ENCODE assay signal across 1 cellular context in the genomic region with DNA sequence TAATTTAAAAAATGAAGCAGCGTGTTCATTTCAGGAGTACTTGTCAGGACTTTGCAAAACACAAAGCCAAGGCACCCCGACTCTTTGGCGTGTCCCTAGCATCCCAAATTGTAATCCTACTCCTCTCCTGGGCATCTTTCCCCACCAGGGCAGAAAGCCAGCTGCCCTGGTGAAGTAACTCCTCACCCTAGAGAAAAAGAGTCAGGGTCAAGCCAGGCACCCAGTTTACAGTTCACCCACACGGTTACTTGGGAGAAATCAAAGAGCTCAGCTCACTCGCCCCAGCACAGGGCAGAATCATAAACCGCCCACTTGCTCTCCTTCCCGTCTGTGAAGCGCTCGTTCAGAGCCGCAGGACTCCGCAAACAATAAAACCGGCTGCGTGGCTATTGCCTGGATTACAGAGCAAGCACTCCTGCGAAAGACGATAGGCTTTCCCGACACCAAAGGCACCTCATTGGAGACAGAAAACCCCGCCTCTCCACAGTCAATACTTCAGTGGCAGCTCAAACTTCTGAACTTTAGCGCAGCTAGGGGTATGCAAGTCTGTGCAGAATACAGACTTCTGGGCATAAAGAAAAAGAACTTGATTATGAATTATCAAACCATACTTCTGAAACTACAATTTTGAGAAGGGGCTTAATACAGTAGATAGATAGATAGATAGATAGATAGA.
TF ChIP-seq lines count a peak whose summit lies in the region.

No MANE protein-coding gene starts in this region.

TF ChIP-seq in HepG2, 621 proteins besides CTCF, POLR2A, EP300 and RAD21 (continued from another document and continues in another):
- TF ChIP-seq ZNF775 (CRISPR knock-in tag; IDR thresholded peaks at IDR 0.05; ENCODE audit: borderline replicate concordance) (0 out of 2 replicates have a peak, but pooled peaks have one; percentile 73), SNAPC2 (CRISPR knock-in tag; IDR thresholded peaks at IDR 0.05) (peak; percentile 83; the same call in 1 of the 2 replicates), RCOR2 (CRISPR knock-in tag; IDR thresholded peaks at IDR 0.05) (peak; percentile 41; the same call in 1 of the 2 replicates), ZNF670 (CRISPR knock-in tag; IDR thresholded peaks at IDR 0.05; ENCODE audit: borderline replicate concordance) (peak; percentile 87; the same call in 1 of the 2 replicates), PHF21A (CRISPR knock-in tag; IDR thresholded peaks at IDR 0.05) (peak; percentile 98), TSC22D2 (CRISPR knock-in tag; IDR thresholded peaks at IDR 0.05; ENCODE audit: borderline replicate concordance) (0 out of 2 replicates have a peak, but pooled peaks have one; percentile 47), THYN1 (CRISPR knock-in tag; IDR thresholded peaks at IDR 0.05; ENCODE audit: borderline replicate concordance, low read depth) (no peak), ELF1 (CRISPR knock-in tag; IDR thresholded peaks at IDR 0.05) (peak; percentile 61), SP1 (IDR thresholded peaks at IDR 0.05) (no peak), SP1 (CRISPR knock-in tag; IDR thresholded peaks at IDR 0.05) (peak; percentile 44; the same call in 1 of the 2 replicates), KDM6A (CRISPR knock-in tag; IDR thresholded peaks at IDR 0.05; ENCODE audit: low read depth) (no peak), HMG20B (CRISPR knock-in tag; conservative IDR thresholded peaks at IDR 0.05) (no peak), EHMT2 (IDR thresholded peaks at IDR 0.05; ENCODE audit: borderline replicate concordance, low read depth, low read length) (no peak), ZKSCAN1 (IDR thresholded peaks at IDR 0.05; ENCODE audit: low read length) (no peak), ZNF607 (CRISPR knock-in tag; IDR thresholded peaks at IDR 0.05; ENCODE audit: borderline replicate concordance) (no peak; the same call in 1 of the 2 replicates), ZBTB42 (CRISPR knock-in tag; IDR thresholded peaks at IDR 0.05) (no peak), NFYB (CRISPR knock-in tag; IDR thresholded peaks at IDR 0.05) (peak; percentile 90), THRA (CRISPR knock-in tag; IDR thresholded peaks at IDR 0.05; ENCODE audit: borderline replicate concordance) (peak; percentile 69), ZNF629 (CRISPR knock-in tag; conservative IDR thresholded peaks at IDR 0.05) (0 out of 2 replicates have a peak, but pooled peaks have one; percentile 17), MATR3 (CRISPR knock-in tag; IDR thresholded peaks at IDR 0.05) (no peak), LCORL (IDR thresholded peaks at IDR 0.05) (no peak), LCORL (CRISPR knock-in tag; IDR thresholded peaks at IDR 0.05) (no peak; the same call in 1 of the 2 replicates), NRL (CRISPR knock-in tag; IDR thresholded peaks at IDR 0.05; ENCODE audit: borderline replicate concordance) (no peak), ZNF784 (CRISPR knock-in tag; IDR thresholded peaks at IDR 0.05; ENCODE audit: borderline replicate concordance) (no peak), ZNF703 (CRISPR knock-in tag; IDR thresholded peaks at IDR 0.05; ENCODE audit: borderline replicate concordance) (no peak), RARG (CRISPR knock-in tag; IDR thresholded peaks at IDR 0.05; ENCODE audit: low read depth) (no peak), MYC (CRISPR knock-in tag; IDR thresholded peaks at IDR 0.05; ENCODE audit: borderline replicate concordance) (peak; percentile 47; the same call in 1 of the 2 replicates), KLF13 (CRISPR knock-in tag; IDR thresholded peaks at IDR 0.05) (no peak), PAF1 (CRISPR knock-in tag; IDR thresholded peaks at IDR 0.05) (no peak), CREB1 (IDR thresholded peaks at IDR 0.05) (peak; percentile 41; the same call in 1 of the 2 replicates), CREB1 (CRISPR knock-in tag; IDR thresholded peaks at IDR 0.05) (peak; percentile 78), PPARG (CRISPR knock-in tag; conservative IDR thresholded peaks at IDR 0.05) (no peak; the same call in none of the 2 replicates), MLLT10 (CRISPR knock-in tag; IDR thresholded peaks at IDR 0.05) (0 out of 2 replicates have a peak, but pooled peaks have one; percentile 41), IKZF1 (IDR thresholded peaks at IDR 0.05) (no peak), ZNF790 (CRISPR knock-in tag; IDR thresholded peaks at IDR 0.05; ENCODE audit: borderline replicate concordance) (no peak), CBX1 (IDR thresholded peaks at IDR 0.05; ENCODE audit: low read depth) (peak; percentile 66), RBM39 (IDR thresholded peaks at IDR 0.05; ENCODE audit: low read depth, low read length, poor library complexity, severe bottlenecking) (no peak), MXD4 (CRISPR knock-in tag; IDR thresholded peaks at IDR 0.05) (peak; percentile 73), MYNN (CRISPR knock-in tag; IDR thresholded peaks at IDR 0.05; ENCODE audit: low read depth) (no peak), ZFP41 (CRISPR knock-in tag; IDR thresholded peaks at IDR 0.05; ENCODE audit: borderline replicate concordance) (no peak), ZFP90 (CRISPR knock-in tag; IDR thresholded peaks at IDR 0.05; ENCODE audit: borderline replicate concordance) (peak; percentile 32; the same call in 1 of the 2 replicates)
- TF ChIP-seq, protein P1, sequence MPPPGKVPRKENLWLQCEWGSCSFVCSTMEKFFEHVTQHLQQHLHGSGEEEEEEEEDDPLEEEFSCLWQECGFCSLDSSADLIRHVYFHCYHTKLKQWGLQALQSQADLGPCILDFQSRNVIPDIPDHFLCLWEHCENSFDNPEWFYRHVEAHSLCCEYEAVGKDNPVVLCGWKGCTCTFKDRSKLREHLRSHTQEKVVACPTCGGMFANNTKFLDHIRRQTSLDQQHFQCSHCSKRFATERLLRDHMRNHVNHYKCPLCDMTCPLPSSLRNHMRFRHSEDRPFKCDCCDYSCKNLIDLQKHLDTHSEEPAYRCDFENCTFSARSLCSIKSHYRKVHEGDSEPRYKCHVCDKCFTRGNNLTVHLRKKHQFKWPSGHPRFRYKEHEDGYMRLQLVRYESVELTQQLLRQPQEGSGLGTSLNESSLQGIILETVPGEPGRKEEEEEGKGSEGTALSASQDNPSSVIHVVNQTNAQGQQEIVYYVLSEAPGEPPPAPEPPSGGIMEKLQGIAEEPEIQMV (CRISPR knock-in tag; IDR thresholded peaks at IDR 0.05; ENCODE audit: low read depth): 0 out of 2 replicates have a peak, but pooled peaks have one; percentile 23
- TF ChIP-seq, protein P2, sequence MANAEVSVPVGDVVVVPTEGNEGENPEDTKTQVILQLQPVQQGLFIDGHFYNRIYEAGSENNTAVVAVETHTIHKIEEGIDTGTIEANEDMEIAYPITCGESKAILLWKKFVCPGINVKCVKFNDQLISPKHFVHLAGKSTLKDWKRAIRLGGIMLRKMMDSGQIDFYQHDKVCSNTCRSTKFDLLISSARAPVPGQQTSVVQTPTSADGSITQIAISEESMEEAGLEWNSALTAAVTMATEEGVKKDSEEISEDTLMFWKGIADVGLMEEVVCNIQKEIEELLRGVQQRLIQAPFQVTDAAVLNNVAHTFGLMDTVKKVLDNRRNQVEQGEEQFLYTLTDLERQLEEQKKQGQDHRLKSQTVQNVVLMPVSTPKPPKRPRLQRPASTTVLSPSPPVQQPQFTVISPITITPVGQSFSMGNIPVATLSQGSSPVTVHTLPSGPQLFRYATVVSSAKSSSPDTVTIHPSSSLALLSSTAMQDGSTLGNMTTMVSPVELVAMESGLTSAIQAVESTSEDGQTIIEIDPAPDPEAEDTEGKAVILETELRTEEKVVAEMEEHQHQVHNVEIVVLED (CRISPR knock-in tag; IDR thresholded peaks at IDR 0.05; ENCODE audit: borderline replicate concordance): peak; percentile 59; the same call in 1 of the 2 replicates
- TF ChIP-seq, protein P3, sequence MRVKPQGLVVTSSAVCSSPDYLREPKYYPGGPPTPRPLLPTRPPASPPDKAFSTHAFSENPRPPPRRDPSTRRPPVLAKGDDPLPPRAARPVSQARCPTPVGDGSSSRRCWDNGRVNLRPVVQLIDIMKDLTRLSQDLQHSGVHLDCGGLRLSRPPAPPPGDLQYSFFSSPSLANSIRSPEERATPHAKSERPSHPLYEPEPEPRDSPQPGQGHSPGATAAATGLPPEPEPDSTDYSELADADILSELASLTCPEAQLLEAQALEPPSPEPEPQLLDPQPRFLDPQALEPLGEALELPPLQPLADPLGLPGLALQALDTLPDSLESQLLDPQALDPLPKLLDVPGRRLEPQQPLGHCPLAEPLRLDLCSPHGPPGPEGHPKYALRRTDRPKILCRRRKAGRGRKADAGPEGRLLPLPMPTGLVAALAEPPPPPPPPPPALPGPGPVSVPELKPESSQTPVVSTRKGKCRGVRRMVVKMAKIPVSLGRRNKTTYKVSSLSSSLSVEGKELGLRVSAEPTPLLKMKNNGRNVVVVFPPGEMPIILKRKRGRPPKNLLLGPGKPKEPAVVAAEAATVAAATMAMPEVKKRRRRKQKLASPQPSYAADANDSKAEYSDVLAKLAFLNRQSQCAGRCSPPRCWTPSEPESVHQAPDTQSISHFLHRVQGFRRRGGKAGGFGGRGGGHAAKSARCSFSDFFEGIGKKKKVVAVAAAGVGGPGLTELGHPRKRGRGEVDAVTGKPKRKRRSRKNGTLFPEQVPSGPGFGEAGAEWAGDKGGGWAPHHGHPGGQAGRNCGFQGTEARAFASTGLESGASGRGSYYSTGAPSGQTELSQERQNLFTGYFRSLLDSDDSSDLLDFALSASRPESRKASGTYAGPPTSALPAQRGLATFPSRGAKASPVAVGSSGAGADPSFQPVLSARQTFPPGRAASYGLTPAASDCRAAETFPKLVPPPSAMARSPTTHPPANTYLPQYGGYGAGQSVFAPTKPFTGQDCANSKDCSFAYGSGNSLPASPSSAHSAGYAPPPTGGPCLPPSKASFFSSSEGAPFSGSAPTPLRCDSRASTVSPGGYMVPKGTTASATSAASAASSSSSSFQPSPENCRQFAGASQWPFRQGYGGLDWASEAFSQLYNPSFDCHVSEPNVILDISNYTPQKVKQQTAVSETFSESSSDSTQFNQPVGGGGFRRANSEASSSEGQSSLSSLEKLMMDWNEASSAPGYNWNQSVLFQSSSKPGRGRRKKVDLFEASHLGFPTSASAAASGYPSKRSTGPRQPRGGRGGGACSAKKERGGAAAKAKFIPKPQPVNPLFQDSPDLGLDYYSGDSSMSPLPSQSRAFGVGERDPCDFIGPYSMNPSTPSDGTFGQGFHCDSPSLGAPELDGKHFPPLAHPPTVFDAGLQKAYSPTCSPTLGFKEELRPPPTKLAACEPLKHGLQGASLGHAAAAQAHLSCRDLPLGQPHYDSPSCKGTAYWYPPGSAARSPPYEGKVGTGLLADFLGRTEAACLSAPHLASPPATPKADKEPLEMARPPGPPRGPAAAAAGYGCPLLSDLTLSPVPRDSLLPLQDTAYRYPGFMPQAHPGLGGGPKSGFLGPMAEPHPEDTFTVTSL (CRISPR knock-in tag; IDR thresholded peaks at IDR 0.05; ENCODE audit: borderline replicate concordance): peak; percentile 85
- TF ChIP-seq, protein P4, sequence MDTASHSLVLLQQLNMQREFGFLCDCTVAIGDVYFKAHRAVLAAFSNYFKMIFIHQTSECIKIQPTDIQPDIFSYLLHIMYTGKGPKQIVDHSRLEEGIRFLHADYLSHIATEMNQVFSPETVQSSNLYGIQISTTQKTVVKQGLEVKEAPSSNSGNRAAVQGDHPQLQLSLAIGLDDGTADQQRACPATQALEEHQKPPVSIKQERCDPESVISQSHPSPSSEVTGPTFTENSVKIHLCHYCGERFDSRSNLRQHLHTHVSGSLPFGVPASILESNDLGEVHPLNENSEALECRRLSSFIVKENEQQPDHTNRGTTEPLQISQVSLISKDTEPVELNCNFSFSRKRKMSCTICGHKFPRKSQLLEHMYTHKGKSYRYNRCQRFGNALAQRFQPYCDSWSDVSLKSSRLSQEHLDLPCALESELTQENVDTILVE (CRISPR knock-in tag; IDR thresholded peaks at IDR 0.05): no peak; the same call in none of the 2 replicates
- TF ChIP-seq, protein P5, sequence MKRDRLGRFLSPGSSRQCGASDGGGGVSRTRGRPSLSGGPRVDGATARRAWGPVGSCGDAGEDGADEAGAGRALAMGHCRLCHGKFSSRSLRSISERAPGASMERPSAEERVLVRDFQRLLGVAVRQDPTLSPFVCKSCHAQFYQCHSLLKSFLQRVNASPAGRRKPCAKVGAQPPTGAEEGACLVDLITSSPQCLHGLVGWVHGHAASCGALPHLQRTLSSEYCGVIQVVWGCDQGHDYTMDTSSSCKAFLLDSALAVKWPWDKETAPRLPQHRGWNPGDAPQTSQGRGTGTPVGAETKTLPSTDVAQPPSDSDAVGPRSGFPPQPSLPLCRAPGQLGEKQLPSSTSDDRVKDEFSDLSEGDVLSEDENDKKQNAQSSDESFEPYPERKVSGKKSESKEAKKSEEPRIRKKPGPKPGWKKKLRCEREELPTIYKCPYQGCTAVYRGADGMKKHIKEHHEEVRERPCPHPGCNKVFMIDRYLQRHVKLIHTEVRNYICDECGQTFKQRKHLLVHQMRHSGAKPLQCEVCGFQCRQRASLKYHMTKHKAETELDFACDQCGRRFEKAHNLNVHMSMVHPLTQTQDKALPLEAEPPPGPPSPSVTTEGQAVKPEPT (CRISPR knock-in tag; IDR thresholded peaks at IDR 0.05; ENCODE audit: low read depth): peak; percentile 37; the same call in 1 of the 2 replicates
- TF ChIP-seq, protein P6, sequence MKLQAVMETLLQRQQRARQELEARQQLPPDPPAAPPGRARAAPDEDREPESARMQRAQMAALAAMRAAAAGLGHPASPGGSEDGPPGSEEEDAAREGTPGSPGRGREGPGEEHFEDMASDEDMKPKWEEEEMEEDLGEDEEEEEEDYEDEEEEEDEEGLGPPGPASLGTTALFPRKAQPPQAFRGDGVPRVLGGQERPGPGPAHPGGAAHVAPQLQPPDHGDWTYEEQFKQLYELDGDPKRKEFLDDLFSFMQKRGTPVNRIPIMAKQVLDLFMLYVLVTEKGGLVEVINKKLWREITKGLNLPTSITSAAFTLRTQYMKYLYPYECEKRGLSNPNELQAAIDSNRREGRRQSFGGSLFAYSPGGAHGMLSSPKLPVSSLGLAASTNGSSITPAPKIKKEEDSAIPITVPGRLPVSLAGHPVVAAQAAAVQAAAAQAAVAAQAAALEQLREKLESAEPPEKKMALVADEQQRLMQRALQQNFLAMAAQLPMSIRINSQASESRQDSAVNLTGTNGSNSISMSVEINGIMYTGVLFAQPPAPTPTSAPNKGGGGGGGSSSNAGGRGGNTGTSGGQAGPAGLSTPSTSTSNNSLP (IDR thresholded peaks at IDR 0.05; ENCODE audit: low read depth, low read length): peak; percentile 81; the same call in 1 of the 2 replicates
